In the genomic region with DNA sequence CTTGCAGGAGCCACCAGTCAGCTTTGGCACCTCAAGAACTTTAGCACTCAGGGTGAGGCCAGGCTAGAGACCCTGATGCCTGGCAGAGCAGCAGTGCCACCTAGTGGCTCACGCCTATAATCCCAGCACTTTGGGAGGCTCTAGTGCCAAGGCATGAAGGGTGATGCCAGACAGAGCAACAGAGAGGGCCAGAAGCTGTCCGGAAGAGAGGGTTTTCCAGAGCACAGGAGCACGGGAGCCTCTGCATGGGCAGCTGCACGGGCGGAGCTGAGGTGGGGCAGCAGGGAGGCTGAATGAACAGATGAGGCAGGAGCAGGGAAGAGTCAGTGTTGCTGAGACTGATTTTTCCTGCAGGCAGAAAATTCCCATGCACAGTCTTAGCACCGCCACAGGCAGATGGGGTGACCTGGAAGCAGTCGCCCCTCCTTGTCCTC, we compare ENCODE assay signal across 8 cellular contexts. TPM values are rescaled to one million over a fixed set of nuclear protein-coding genes. Genes with fewer than 3 reads are reported as not detected.
A peak's percentile ranks its signal among the peaks of the same experiment; 100 is the strongest.
DNase-seq lines count a peak whose midpoint lies in the region; ATAC-seq and TF ChIP-seq lines count a peak whose summit lies in the region.

No MANE protein-coding gene starts in this region.

- no peak for TF ChIP-seq EP300 in tibial nerve (IDR thresholded peaks at IDR 0.05)

- H2AFZ ChIP-seq in OCI-LY7 (ENCODE audit: low read length) = no peak overlapping the region

- H4K20me1 ChIP-seq in OCI-LY7 (ENCODE audit: insufficient read depth, low read length) = no peaks in the 10 kb centered on the region

- H3K27me3 ChIP-seq in tibial nerve = no peaks in the 10 kb centered on the region

- H3K4me3 ChIP-seq in OCI-LY7 (ENCODE audit: low read depth, low read length, poor library complexity, severe bottlenecking) = no peak overlapping the region
- no peak overlapping the region for H3K4me3 ChIP-seq in tibial nerve

- no peak for TF ChIP-seq POLR2A in tibial nerve (IDR thresholded peaks at IDR 0.05)

- 16 to 23% methylated on average over 7 of the region's 7 CpGs for whole genome bisulfite sequencing in tibial nerve, 2 donors

- H3K27ac ChIP-seq in OCI-LY7 (ENCODE audit: low read depth, low read length, poor library complexity, severe bottlenecking) (no peak overlapping the region), tibial nerve (no peak overlapping the region)

- H3K79me2 ChIP-seq in OCI-LY7 (ENCODE audit: insufficient read depth, low read depth, low read length) = no peaks in the 10 kb centered on the region

- POLR2A ChIA-PET in OCI-LY7 (lab: Charles Lee) = interaction anchor here (0.7 to 1.4 kb wide), 2 partner anchors 11 to 683 kb away, joined by 8 read pairs; no protein-coding TSS in a partner anchor

- intact Hi-C loops in OCI-LY7 (cut with micrococcal nuclease; ENCODE audit: unreplicated experiment) = no loop called here

- H3K4me1 ChIP-seq in OCI-LY7 (ENCODE audit: insufficient read depth, low read length, poor library complexity, severe bottlenecking) (peaks cover 10% of the 10 kb centered on the region), tibial nerve (peaks cover 0 to 17% (median 0%) of the 10 kb centered on the region in 4 donors)

- H3K9me3 ChIP-seq in OCI-LY7 (ENCODE audit: low read length) (no peaks in the 10 kb centered on the region), tibial nerve (no peaks in the 10 kb centered on the region)

- peak; percentile 60 for ATAC-seq in HG03521 (IDR thresholded peaks at IDR 0.05; ENCODE audit: unreplicated experiment)
- ATAC-seq in omental fat pad (ENCODE audit: low FRiP score) = peak; percentile 84

- CTCF ChIA-PET in OCI-LY7 (lab: Charles Lee; ENCODE audit: unreplicated experiment) = interaction anchor here (0.9 to 1.4 kb wide), 2 partner anchors 16 to 27 kb away, joined by 3 read pairs; no protein-coding TSS in a partner anchor

- H3K4me2 ChIP-seq in OCI-LY7 (ENCODE audit: low read length) = no peak overlapping the region

- peak; percentile 70 for DNase-seq in CD1c-positive myeloid dendritic cell (ENCODE audit: extremely low spot score)
- peak; percentile 67 for DNase-seq in GM19238 (ENCODE audit: insufficient read length, low spot score)
- peak; percentile 80 for DNase-seq in OCI-LY7 (ENCODE audit: low spot score)
- DNase-seq in activated T-cell treated with anti-CD3 and anti-CD28 coated beads, Interleukin-2, amount 50 U/mL, for 48 hours = peak; percentile 69 to 76
- DNase-seq in fibroblast of the conjunctiva (ENCODE audit: low read depth) = peak; percentile 63
- no peak for DNase-seq in omental fat pad (ENCODE audit: low spot score)
- DNase-seq in tibial nerve (ENCODE audit: low spot score in 2 of 2) = peak in 1 of 2 donors; percentile 39

- no peaks in the 10 kb centered on the region for H3K36me3 ChIP-seq in OCI-LY7 (ENCODE audit: insufficient read depth, low read length)
- no peaks in the 10 kb centered on the region for H3K36me3 ChIP-seq in tibial nerve

- H3K9me2 ChIP-seq in OCI-LY7 (ENCODE audit: insufficient read depth, low read length) = no peaks in the 10 kb centered on the region

- peak; percentile 89 for TF ChIP-seq CTCF in OCI-LY7 (conservative IDR thresholded peaks at IDR 0.05; ENCODE audit: low read length)
- no peak for TF ChIP-seq CTCF in omental fat pad (IDR thresholded peaks at IDR 0.05)
- TF ChIP-seq CTCF in tibial nerve (IDR thresholded peaks at IDR 0.05) = peak; percentile 64 to 79 (median 74)

- no TSS peak for BruUV-seq in OCI-LY7 (replicated peaks; lab: Mats Ljungman, UMichigan)

RNA-seq across cellular contexts. Expression of gene MYH3, which starts 38.9 kb away (rescaled TPM):
- 4.2 and 6.5 TPM in 2 replicates for total RNA-seq in OCI-LY7 (2014; rRNA removed; shearing (Covaris generic))
- 5.1 and 5.9 TPM in 2 replicates for total RNA-seq in OCI-LY7 (2022)
- total RNA-seq in omental fat pad = 1 to 10 TPM; 2.3 to 2.8 (median 2.5) TPM
- total RNA-seq in tibial nerve = 1 to 10 TPM in 3 of 4 donors, under 1 TPM in 1; 0.59 to 8.1 (median 3.8) TPM

Comparison
In these comparisons a context has a peak if more than half of its experiments do, and no peak if none do; other contexts are left out.
1. CTCF ChIP-seq: peak in OCI-LY7 (single experiment) and tibial nerve (5 of 5); none in omental fat pad (0 of 3).